Comparison of ENCODE assay signal across 19 cellular contexts in genomic region chr1:62288224-62288623, GRCh38. TPM values are rescaled to one million over a fixed set of nuclear protein-coding genes. Genes with fewer than 3 reads are reported as not detected.
DNase-seq lines count a peak whose midpoint lies in the region; ATAC-seq, FAIRE-seq and TF ChIP-seq lines count a peak whose summit lies in the region.
"Had no signal": no experiment of that assay in that cellular context is flagged by ENCODE, and none has a peak within 500 bp of the region (broad histone marks: within the 10 kb centered on the region; RNA-seq: fewer than 3 reads in every experiment).

No MANE protein-coding gene starts in this region.

- POLR2A ChIA-PET in HepG2 (lab: Yijun Ruan, JAX), result no interaction called here
- POLR2A ChIA-PET in activated CD4-positive, alpha-beta T cell treated with anti-CD3 and anti-CD28 coated beads for 36 hours (lab: Charles Lee), result no interaction called here

- BruUV-seq in HepG2 (replicated peaks; lab: Mats Ljungman, UMichigan), result no TSS peak

- TF ChIP-seq CTCF in HepG2 (CRISPR knock-in tag; IDR thresholded peaks at IDR 0.05), result no peak
- TF ChIP-seq CTCF in right lobe of liver (IDR thresholded peaks at IDR 0.05), result no peak
- no peak for TF ChIP-seq CTCF in endodermal cell (conservative IDR thresholded peaks at IDR 0.05)

- no peaks in the 10 kb centered on the region for H3K27me3 ChIP-seq in HepG2 (ENCODE audit: control insufficient read depth in 1 of 2, insufficient read depth in 2 of 2, low read length in 2 of 2)
- no peaks in the 10 kb centered on the region for H3K27me3 ChIP-seq in right lobe of liver
- H3K27me3 ChIP-seq in endodermal cell (ENCODE audit: control insufficient read depth, insufficient read depth, low read length, poor library complexity, severe bottlenecking), result no peaks in the 10 kb centered on the region
- no peaks in the 10 kb centered on the region for H3K27me3 ChIP-seq in trophoblast cell (ENCODE audit: insufficient read depth, low read length)

- no peak overlapping the region for H2AK5ac ChIP-seq in trophoblast cell (ENCODE audit: low read length)

- H3K9ac ChIP-seq in HepG2 (ENCODE audit: insufficient read depth, low read depth, low read length) (no peak overlapping the region), endodermal cell (ENCODE audit: extremely low read depth, low read length, poor library complexity, severe bottlenecking) (no peak overlapping the region), trophoblast cell (ENCODE audit: low read length) (no peak overlapping the region)

- H2AFZ ChIP-seq in HepG2 (ENCODE audit: low read length), result no peak overlapping the region
- no peak overlapping the region for H2AFZ ChIP-seq in trophoblast cell (ENCODE audit: insufficient read depth, low read length, poor library complexity)

- in situ Hi-C loops in HepG2 (cut with HindIII; ENCODE audit: extremely low pct_ligation_motif_present, low pct_unique_long_range_greater_than_20kb), result no loop called here

- CTCF ChIA-PET in HepG2 (lab: Yijun Ruan, JAX; ENCODE audit: low intra/inter-chr PET ratio, low total read pairs), result no interaction called here
- CTCF ChIA-PET in activated CD4-positive, alpha-beta T cell treated with anti-CD3 and anti-CD28 coated beads for 36 hours (lab: Charles Lee), result interaction anchor here (0.7 kb wide), 1 partner anchor 17 kb away, joined by 3 read pairs; no protein-coding TSS in a partner anchor

- H3K4me1 ChIP-seq in HepG2 (ENCODE audit: insufficient read depth, low read length) (peaks cover 70% of the 10 kb centered on the region), right lobe of liver (peaks cover 0 to 18% (median 4%) of the 10 kb centered on the region in 4 donors), endodermal cell (ENCODE audit: control insufficient read depth, insufficient read depth, low read length) (peaks cover 30% of the 10 kb centered on the region), trophoblast cell (ENCODE audit: control insufficient read depth in 1 of 2, insufficient read depth in 2 of 2, low read length in 2 of 2) (peaks cover 16 to 29% of the 10 kb centered on the region in 2 experiments)
- H3K4me1 ChIP-seq: HAP-1 had no signal

- ATAC-seq in HepG2 (peak; percentile 86), right lobe of liver (no peak)
- ATAC-seq in activated CD4-positive, alpha-beta T cell treated with anti-CD3 and anti-CD28 coated beads for 36 hours, result no peak

- no peak overlapping the region for H2BK120ac ChIP-seq in trophoblast cell (ENCODE audit: insufficient read depth, low read length, poor library complexity)

- no peak overlapping the region for H4K8ac ChIP-seq in trophoblast cell (ENCODE audit: low read depth, low read length)

- DNase-seq in HepG2 (ENCODE audit: low spot score), result peak; percentile 73
- no peak for DNase-seq in right lobe of liver
- DNase-seq in endodermal cell, result no peak
- peak; percentile 70 to 74 for DNase-seq in trophoblast cell
- DNase-seq in NCI-H1694 (lab: John Stamatoyannopoulos, UW), result no peak
- DNase-seq in activated naive CD4-positive, alpha-beta T cell treated with anti-CD3 and anti-CD28 coated beads, Interleukin-2, amount 50 U/mL, for 16 hours, result no peak
- DNase-seq in activated CD4-positive, alpha-beta T cell treated with anti-CD3 and anti-CD28 coated beads for 36 hours, result no peak
- DNase-seq: 8988T; CD4-positive, alpha-beta memory T cell; DMS153; DMS79 treated with DMSO at 0.1 percent for 48 hours; EL; GDM1 had no signal

- peak; percentile 74 for FAIRE-seq in HepG2 (lab: Jason Lieb, UNC)
- FAIRE-seq: D721Med, GM12892, H1 had no signal

- H3K4me3 ChIP-seq in HepG2 (replicated peaks in 1 of 3; ENCODE audit: insufficient read depth in 1 of 3, low read depth in 2 of 3, low read length in 3 of 3), result no peak overlapping the region
- no peak overlapping the region for H3K4me3 ChIP-seq in right lobe of liver
- H3K4me3 ChIP-seq in endodermal cell (ENCODE audit: low read length), result no peak overlapping the region
- no peak overlapping the region for H3K4me3 ChIP-seq in trophoblast cell (ENCODE audit: low read depth, low read length)
- H3K4me3 ChIP-seq: HAP-1 had no signal

- H2BK5ac ChIP-seq in trophoblast cell (ENCODE audit: low read depth, low read length, poor library complexity), result no peak overlapping the region

- intact Hi-C loops in HepG2 (cut with micrococcal nuclease; ENCODE audit: unreplicated experiment) (loop anchor here (5.0 kb wide), 1 partner anchor 46 kb away; no protein-coding TSS in a partner anchor), right lobe of liver (cut with DNase I) (no loop called here)
- intact Hi-C loops in activated CD4-positive, alpha-beta T cell treated with anti-CD3 and anti-CD28 coated beads for 36 hours (cut with DNase I, micrococcal nuclease), result no loop called here

- H3K79me2 ChIP-seq in HepG2 (ENCODE audit: insufficient read depth, low read length), result peaks cover 41% of the 10 kb centered on the region
- H3K79me2 ChIP-seq in trophoblast cell (ENCODE audit: control insufficient read depth, insufficient read depth, low read length, poor library complexity), result peaks cover 8% of the 10 kb centered on the region

- no peak overlapping the region for H3K4ac ChIP-seq in trophoblast cell (ENCODE audit: low read depth, low read length)

- H3K79me1 ChIP-seq in trophoblast cell (ENCODE audit: low read length), result peaks cover 5% of the 10 kb centered on the region

- H3K36me3 Mint-ChIP-seq in endodermal cell (ENCODE audit: low read depth), result no peaks in the 10 kb centered on the region
- no peaks in the 10 kb centered on the region for H3K36me3 Mint-ChIP-seq in activated CD4-positive, alpha-beta T cell treated with anti-CD3 and anti-CD28 coated beads for 36 hours (ENCODE audit: low read depth)
- H3K36me3 Mint-ChIP-seq: CD4-positive, alpha-beta memory T cell had no signal

- H3K9me3 Mint-ChIP-seq in endodermal cell, result no peaks in the 10 kb centered on the region
- H3K9me3 Mint-ChIP-seq in activated CD4-positive, alpha-beta T cell treated with anti-CD3 and anti-CD28 coated beads for 36 hours (ENCODE audit: low read depth), result no peaks in the 10 kb centered on the region
- H3K9me3 Mint-ChIP-seq: CD4-positive, alpha-beta memory T cell had no signal

- H3K27ac ChIP-seq in HepG2 (ENCODE audit: extremely low read length, insufficient read depth, low read length), result peak overlapping the region; percentile 18
- no peak overlapping the region for H3K27ac ChIP-seq in right lobe of liver
- peak overlapping the region; percentile 7 for H3K27ac ChIP-seq in endodermal cell (ENCODE audit: low read depth, low read length)
- peak overlapping the region; percentile 58 for H3K27ac ChIP-seq in trophoblast cell (ENCODE audit: low read depth, low read length)
- H3K27ac ChIP-seq: C4-2B had no signal

- no peak overlapping the region for H3K23ac ChIP-seq in trophoblast cell (ENCODE audit: low read length)

- no peak overlapping the region for H4K12ac ChIP-seq in trophoblast cell (ENCODE audit: low read depth, low read length)

- H3K9me3 ChIP-seq in HepG2 (ENCODE audit: low read length), result no peaks in the 10 kb centered on the region
- H3K9me3 ChIP-seq in right lobe of liver, result no peaks in the 10 kb centered on the region
- H3K9me3 ChIP-seq in endodermal cell (ENCODE audit: control insufficient read depth, low read length), result no peaks in the 10 kb centered on the region
- no peaks in the 10 kb centered on the region for H3K9me3 ChIP-seq in trophoblast cell (ENCODE audit: insufficient read depth, low read depth, low read length)
- H3K9me3 ChIP-seq: HAP-1 had no signal

- peaks cover 37% of the 10 kb centered on the region for H3K4me1 Mint-ChIP-seq in endodermal cell
- H3K4me1 Mint-ChIP-seq in activated CD4-positive, alpha-beta T cell treated with anti-CD3 and anti-CD28 coated beads for 36 hours, result no peaks in the 10 kb centered on the region

- H4K91ac ChIP-seq in trophoblast cell (ENCODE audit: low read depth, low read length), result no peak overlapping the region

- H3K27ac Mint-ChIP-seq in endodermal cell, result no peak overlapping the region
- H3K27ac Mint-ChIP-seq in activated CD4-positive, alpha-beta T cell treated with anti-CD3 and anti-CD28 coated beads for 36 hours, result no peak overlapping the region

- no peak for TF ChIP-seq RAD21 in HepG2 (CRISPR knock-in tag; IDR thresholded peaks at IDR 0.05)

- H3K4me2 ChIP-seq in HepG2 (ENCODE audit: low read depth, low read length) (peak overlapping the region; percentile 31), trophoblast cell (ENCODE audit: low read length) (peak overlapping the region; percentile 5)

- H3K4me3 Mint-ChIP-seq in endodermal cell, result no peak overlapping the region
- H3K4me3 Mint-ChIP-seq in activated CD4-positive, alpha-beta T cell treated with anti-CD3 and anti-CD28 coated beads for 36 hours, result no peak overlapping the region
- H3K4me3 Mint-ChIP-seq: CD4-positive, alpha-beta memory T cell had no signal

- H3K36me3 ChIP-seq in HepG2 (replicated peaks in 1 of 2; ENCODE audit: control insufficient read depth in 1 of 2, insufficient read depth in 2 of 2, low read length in 2 of 2) (no peaks in the 10 kb centered on the region), right lobe of liver (no peaks in the 10 kb centered on the region), endodermal cell (ENCODE audit: control insufficient read depth, insufficient read depth, low read length) (no peaks in the 10 kb centered on the region), trophoblast cell (ENCODE audit: control insufficient read depth in 1 of 2, insufficient read depth in 2 of 2, low read length in 2 of 2) (peaks cover 0 to 2% of the 10 kb centered on the region in 2 experiments)
- H3K36me3 ChIP-seq: HAP-1 had no signal

- H2BK12ac ChIP-seq in trophoblast cell (ENCODE audit: low read length), result no peak overlapping the region

- peaks cover 33% of the 10 kb centered on the region for H3K27me3 Mint-ChIP-seq in endodermal cell (ENCODE audit: insufficient read depth)
- H3K27me3 Mint-ChIP-seq in activated CD4-positive, alpha-beta T cell treated with anti-CD3 and anti-CD28 coated beads for 36 hours, result peaks cover 9% of the 10 kb centered on the region

- no peak for TF ChIP-seq POLR2A in HepG2 (IDR thresholded peaks at IDR 0.05; ENCODE audit: insufficient read depth in 1 of 2, low read depth in 2 of 2, low read length in 2 of 2)
- TF ChIP-seq POLR2A in right lobe of liver (IDR thresholded peaks at IDR 0.05), result no peak

- WGBS in HepG2 (ENCODE audit: low lambda C conversion rate), result 20% methylated on average over 2 of the region's 2 CpGs
- WGBS in right lobe of liver (ENCODE audit: insufficient coverage, low coverage, low lambda C conversion rate, missing lambda C conversion rate), result 100% methylated on average over 2 of the region's 2 CpGs
- WGBS in endodermal cell (ENCODE audit: insufficient coverage in 1 of 2, insufficient read length in 1 of 2), 2 experiments, result 90% methylated on average over 2 of the region's 2 CpGs; no CpG with 5 or more reads in 1 of the 2 experiments
- no CpG with 5 or more reads among the region's 2 CpGs for WGBS in trophoblast cell (ENCODE audit: extremely low coverage, insufficient coverage, insufficient read length)

- no peaks in the 10 kb centered on the region for H4K20me1 ChIP-seq in HepG2 (ENCODE audit: insufficient read depth, low read length)

- H3K14ac ChIP-seq in trophoblast cell (ENCODE audit: low read length), result no peak overlapping the region

- H3K18ac ChIP-seq in trophoblast cell (ENCODE audit: low read length), result no peak overlapping the region

- peak in 1 of 2 experiments; percentile 45; a peak in 1 of 4 replicates for TF ChIP-seq EP300 in HepG2 (IDR thresholded peaks at IDR 0.05; ENCODE audit: low read depth in 2 of 2, low read length in 2 of 2)
- TF ChIP-seq EP300 in HepG2 (CRISPR knock-in tag; IDR thresholded peaks at IDR 0.05; ENCODE audit: borderline replicate concordance), result no peak

RNA-seq across cellular contexts. Expression of gene KANK4, which starts 31.0 kb away (rescaled TPM):
- total RNA-seq in HepG2 (2016; rRNA removed; fragmentation: Illumina TruSeq; extraction: Trizol) (25.7 and 28.8 TPM in 2 replicates), right lobe of liver (1 to 10 TPM in 4 of 6 experiments, under 1 TPM in 2; 0.18 to 6.7 (median 1.3) TPM), endodermal cell (under 1 TPM; 0.46 to 0.70 TPM)
- total RNA-seq in HepG2 (2016; cell fraction: cytosol; rRNA removed; fragmentation: Illumina TruSeq; extraction: Trizol; ENCODE audit: low read depth), result 8.0 and 8.5 TPM in 2 replicates
- total RNA-seq in HepG2 (2016; cell fraction: insoluble cytoplasmic fraction; rRNA removed; fragmentation: Illumina TruSeq; extraction: Trizol), result 25.9 and 29.8 TPM in 2 replicates
- 21.3 and 22.4 TPM in 2 replicates for total RNA-seq in HepG2 (2016; cell fraction: membrane; rRNA removed; fragmentation: Illumina TruSeq; extraction: Trizol)
- 17.2 and 19.3 TPM in 2 replicates for total RNA-seq in HepG2 (2016; cell fraction: nucleus; rRNA removed; fragmentation: Illumina TruSeq; extraction: Trizol)
- 10.9 and 16.1 TPM in 2 replicates for polyA plus RNA-seq in HepG2 (2011; rRNA removed)
- 8.1 and 12.4 TPM in 2 replicates for polyA plus RNA-seq in HepG2 (2011; cell fraction: cytosol; rRNA removed)
- 7.0 and 9.0 TPM in 2 replicates for polyA plus RNA-seq in HepG2 (2011; cell fraction: nucleus; rRNA removed)
- polyA plus RNA-seq in HepG2 (2012), result 5.0 and 7.0 TPM in 2 replicates
- 4.5 and 5.1 TPM in 2 replicates for polyA plus RNA-seq in HepG2 (2016; cell fraction: cytosol; fragmentation: Illumina TruSeq; extraction: Trizol; ENCODE audit: low read depth)
- polyA plus RNA-seq in HepG2 (2016; cell fraction: insoluble cytoplasmic fraction; fragmentation: Illumina TruSeq; extraction: Trizol; ENCODE audit: low read depth), result 23.3 and 29.4 TPM in 2 replicates
- polyA plus RNA-seq in HepG2 (2016; cell fraction: membrane; fragmentation: Illumina TruSeq; extraction: Trizol; ENCODE audit: low read depth), result 12.8 and 13.9 TPM in 2 replicates
- polyA plus RNA-seq in HepG2 (2016; cell fraction: nucleus; fragmentation: Illumina TruSeq; extraction: Trizol; ENCODE audit: insufficient read depth, low read depth), result 24.3 and 25.9 TPM in 2 replicates
- polyA minus RNA-seq in HepG2 (2011; rRNA and poly(A)+ RNA removed; ENCODE audit: low replicate concordance), result 40.6 TPM in 1 of 2 replicates, not detected in the other
- polyA minus RNA-seq in HepG2 (2011; cell fraction: cytosol; rRNA and poly(A)+ RNA removed), result 11.2 and 15.2 TPM in 2 replicates
- polyA minus RNA-seq in HepG2 (2011; cell fraction: nucleus; rRNA and poly(A)+ RNA removed), result 13.4 and 15.2 TPM in 2 replicates
- 4.6 TPM for polyA plus RNA-seq in endodermal cell (2013, experiment 1 of 2)
- polyA plus RNA-seq in endodermal cell (2013, experiment 2 of 2), result 4.9 TPM
- polyA plus RNA-seq in trophoblast cell (2013), result 41.0 and 46.4 TPM in 2 replicates
- total RNA-seq in activated CD4-positive, alpha-beta T cell treated with anti-CD3 and anti-CD28 coated beads for 36 hours, result not detected
- total RNA-seq: CD4-positive, alpha-beta memory T cell; HT1080 had no signal
- polyA plus RNA-seq: CD4-positive, alpha-beta memory T cell had no signal

Comparison
In these comparisons a context has a peak if more than half of its experiments do, and no peak if none do; other contexts are left out.
1. DNase-seq: peak in HepG2 (single experiment) and trophoblast cell (2 of 2); none in right lobe of liver (0 of 3), endodermal cell (single experiment), NCI-H1694 (single experiment), activated naive CD4-positive, alpha-beta T cell treated with anti-CD3 and anti-CD28 coated beads, Interleukin-2, amount 50 U/mL, for 16 hours (single experiment) and activated CD4-positive, alpha-beta T cell treated with anti-CD3 and anti-CD28 coated beads for 36 hours (single experiment).
2. H3K27ac ChIP-seq: peak in HepG2 (single experiment), endodermal cell (single experiment) and trophoblast cell (single experiment); none in right lobe of liver (0 of 3).